9 cellular contexts compared by ENCODE assay signal in genomic region chr13:28530729-28531194, GRCh38. TPM values are rescaled to one million over a fixed set of nuclear protein-coding genes. Genes with fewer than 3 reads are reported as not detected.
DNase-seq lines count a peak whose midpoint lies in the region; ATAC-seq and TF ChIP-seq lines count a peak whose summit lies in the region.
"Had no signal": no experiment of that assay in that cellular context is flagged by ENCODE, and none has a peak within 500 bp of the region (broad histone marks: within the 10 kb centered on the region; RNA-seq: fewer than 3 reads in every experiment).

No MANE protein-coding gene starts in this region.

- no peak for TF ChIP-seq CTCF in heart right ventricle (IDR thresholded peaks at IDR 0.05)

- peak overlapping the region; percentile 71; the same call in 1 of the 2 replicates for H3K9ac ChIP-seq in iPS-20b (ENCODE audit: low read depth, low read length)

- ATAC-seq in heart right ventricle = peak in 2 of 8 donors; percentile 2 to 9
- no peak for ATAC-seq in Right ventricle myocardium inferior
- ATAC-seq in HG03095 (IDR thresholded peaks at IDR 0.05; ENCODE audit: unreplicated experiment) = no peak

- no peaks in the 10 kb centered on the region for H3K36me3 ChIP-seq in heart right ventricle
- no peaks in the 10 kb centered on the region for H3K36me3 ChIP-seq in iPS-20b (ENCODE audit: insufficient read depth, low read depth, low read length)

- peak overlapping the region in 9 of 10 donors; percentile 43 to 65 (median 54) for H3K4me3 ChIP-seq in heart right ventricle
- peak overlapping the region; percentile 80 for H3K4me3 ChIP-seq in iPS-20b (ENCODE audit: low read length)

- H3K9me3 ChIP-seq in heart right ventricle (no peaks in the 10 kb centered on the region), iPS-20b (ENCODE audit: insufficient read depth, low read depth, low read length) (peaks cover 2% of the 10 kb centered on the region)

- 11 to 12% methylated on average over 11 of the region's 11 CpGs for WGBS in heart right ventricle, 2 donors

- peak overlapping the region; percentile 42 to 91 (median 85) for H3K27ac ChIP-seq in heart right ventricle
- H3K27ac ChIP-seq in iPS-20b (ENCODE audit: low read length) = no peak overlapping the region

- peaks cover 0 to 67% (median 20%) of the 10 kb centered on the region in 7 donors for H3K27me3 ChIP-seq in heart right ventricle
- peaks cover 45% of the 10 kb centered on the region for H3K27me3 ChIP-seq in iPS-20b (ENCODE audit: insufficient read depth, low read length)

- DNase-seq in heart right ventricle (no peak), Right ventricle myocardium inferior (ENCODE audit: missing footprints) (no peak), SW480 (ENCODE audit: low spot score) (peak; percentile 50), NCI-H146 (lab: John Stamatoyannopoulos, UW) (no peak), NCI-H2029 (lab: John Stamatoyannopoulos, UW) (no peak)
- no peak for DNase-seq in activated T-cell treated with anti-CD3 and anti-CD28 coated beads, Interleukin-2, amount 50 U/mL, for 1 hour
- DNase-seq: activated CD4-positive, alpha-beta memory T cell treated with anti-CD3 and anti-CD28 coated beads for 36 hours had no signal

- intact Hi-C loops in heart right ventricle (cut with DNase I) = loop anchor here in 8 of 10 donors (1.0 to 10.0 kb wide), 9 partner anchors 25 to 208 kb away; partner anchors contain the start of gene FLT1 (in 5 of the 8)
- intact Hi-C loops in Right ventricle myocardium inferior (cut with DNase I) = loop anchor here (5.0 kb wide), 1 partner anchor 208 kb away; no protein-coding TSS in a partner anchor

- peaks cover 0 to 43% (median 15%) of the 10 kb centered on the region in 9 donors for H3K4me1 ChIP-seq in heart right ventricle
- H3K4me1 ChIP-seq in iPS-20b (ENCODE audit: insufficient read depth, low read length) = peaks cover 13% of the 10 kb centered on the region; the same call in 1 of the 2 replicates

RNA-seq across cellular contexts. Expression of gene FLT1, which starts 35.8 kb away (rescaled TPM):
- 10 to 100 TPM; 34.9 to 76.3 (median 47.2) TPM for total RNA-seq in heart right ventricle
- polyA plus RNA-seq in heart right ventricle = 10 to 100 TPM; 15.2 to 22.9 TPM
- 41.0 TPM for total RNA-seq in Right ventricle myocardium inferior
